Comparison of ENCODE assay signal across 25 cellular contexts in genomic region chr4:84433603-84434232, GRCh38.
"Had no signal": no experiment of that assay in that cellular context is flagged by ENCODE, and none has a peak within 500 bp of the region (broad histone marks: within the 10 kb centered on the region; RNA-seq: fewer than 3 reads in every experiment).

No MANE protein-coding gene starts in this region.

- ATAC-seq: gastrocnemius medialis; left cardiac atrium; lower lobe of right lung; natural killer cell; psoas muscle; right lobe of liver; stimulated activated effector memory CD8-positive, alpha-beta T cell treated with anti-CD3 and anti-CD28 coated beads, Interleukin-12 subunit alpha, Interleukin-12 subunit beta, amount 100 ng/mL, for 72 hours; stimulated activated naive CD8-positive, alpha-beta T cell treated with anti-CD3 and anti-CD28 coated beads, Interleukin-15, Interleukin-2, amounts not matched to agents 100 U/mL and 50 U/mL, for 24 hours had no signal

- H3K4me3 Mint-ChIP-seq: immature natural killer cell; memory B cell; mesothelial cell of epicardium; natural killer cell; neural crest cell; stimulated activated effector memory CD8-positive, alpha-beta T cell treated with anti-CD3 and anti-CD28 coated beads, Interleukin-12 subunit alpha, Interleukin-12 subunit beta, amount 100 ng/mL, for 72 hours; type B pancreatic cell had no signal

- H3K4me1 ChIP-seq: gastrocnemius medialis, left ventricle myocardium inferior, lower lobe of right lung, psoas muscle, right lobe of liver, suprapubic skin had no signal

- H3K9me3 Mint-ChIP-seq: mesothelial cell of epicardium; neural crest cell; stimulated activated effector memory CD8-positive, alpha-beta T cell treated with anti-CD3 and anti-CD28 coated beads, Interleukin-12 subunit alpha, Interleukin-12 subunit beta, amount 100 ng/mL, for 72 hours; type B pancreatic cell had no signal

- H3K27ac ChIP-seq: coronary artery, esophagus muscularis mucosa, gastrocnemius medialis, left ventricle myocardium inferior, lower lobe of right lung, ovary, psoas muscle, right lobe of liver, suprapubic skin, thyroid gland had no signal

- H3K4me1 Mint-ChIP-seq: immature natural killer cell; memory B cell; mesothelial cell of epicardium; natural killer cell; stimulated activated effector memory CD8-positive, alpha-beta T cell treated with anti-CD3 and anti-CD28 coated beads, Interleukin-12 subunit alpha, Interleukin-12 subunit beta, amount 100 ng/mL, for 72 hours had no signal

- H3K36me3 Mint-ChIP-seq: memory B cell; mesothelial cell of epicardium; natural killer cell; stimulated activated effector memory CD8-positive, alpha-beta T cell treated with anti-CD3 and anti-CD28 coated beads, Interleukin-12 subunit alpha, Interleukin-12 subunit beta, amount 100 ng/mL, for 72 hours; type B pancreatic cell had no signal

- H3K27me3 ChIP-seq: esophagus muscularis mucosa, gastrocnemius medialis, ovary, right lobe of liver, thyroid gland had no signal

- H3K27me3 Mint-ChIP-seq: memory B cell had no signal

- H3K9me3 ChIP-seq: esophagus muscularis mucosa, gastrocnemius medialis, left ventricle myocardium inferior, lower lobe of right lung, ovary, psoas muscle, right lobe of liver, suprapubic skin, thyroid gland had no signal

- H3K36me3 ChIP-seq: esophagus muscularis mucosa, gastrocnemius medialis, left ventricle myocardium inferior, lower lobe of right lung, ovary, right lobe of liver, suprapubic skin, thyroid gland had no signal

- DNase-seq: effector CD4-positive, alpha-beta T cell; gastrocnemius medialis; glutamatergic neuron; immature natural killer cell; kidney; left cardiac atrium; left ventricle myocardium inferior; lower lobe of right lung; natural killer cell; ovary; psoas muscle; retina; right lobe of liver; stimulated activated CD4-positive, alpha-beta T cell treated with anti-CD3 and anti-CD28 coated beads, Interleukin-4, amount 100 ng/mL, for 1 hour; stimulated activated CD8-positive, alpha-beta memory T cell treated with anti-CD3 and anti-CD28 coated beads, Interleukin-4, amount 100 ng/mL, for 48 hours; stimulated activated naive CD8-positive, alpha-beta T cell treated with anti-CD3 and anti-CD28 coated beads, Interleukin-15, Interleukin-2, amounts not matched to agents 100 U/mL and 50 U/mL, for 24 hours; thyroid gland had no signal

- H3K27ac Mint-ChIP-seq: immature natural killer cell; memory B cell; mesothelial cell of epicardium; natural killer cell; stimulated activated effector memory CD8-positive, alpha-beta T cell treated with anti-CD3 and anti-CD28 coated beads, Interleukin-12 subunit alpha, Interleukin-12 subunit beta, amount 100 ng/mL, for 72 hours; type B pancreatic cell had no signal

- H3K4me3 ChIP-seq: coronary artery, esophagus muscularis mucosa, gastrocnemius medialis, left ventricle myocardium inferior, lower lobe of right lung, ovary, psoas muscle, right lobe of liver, suprapubic skin, thyroid gland had no signal
